In the genomic region with DNA sequence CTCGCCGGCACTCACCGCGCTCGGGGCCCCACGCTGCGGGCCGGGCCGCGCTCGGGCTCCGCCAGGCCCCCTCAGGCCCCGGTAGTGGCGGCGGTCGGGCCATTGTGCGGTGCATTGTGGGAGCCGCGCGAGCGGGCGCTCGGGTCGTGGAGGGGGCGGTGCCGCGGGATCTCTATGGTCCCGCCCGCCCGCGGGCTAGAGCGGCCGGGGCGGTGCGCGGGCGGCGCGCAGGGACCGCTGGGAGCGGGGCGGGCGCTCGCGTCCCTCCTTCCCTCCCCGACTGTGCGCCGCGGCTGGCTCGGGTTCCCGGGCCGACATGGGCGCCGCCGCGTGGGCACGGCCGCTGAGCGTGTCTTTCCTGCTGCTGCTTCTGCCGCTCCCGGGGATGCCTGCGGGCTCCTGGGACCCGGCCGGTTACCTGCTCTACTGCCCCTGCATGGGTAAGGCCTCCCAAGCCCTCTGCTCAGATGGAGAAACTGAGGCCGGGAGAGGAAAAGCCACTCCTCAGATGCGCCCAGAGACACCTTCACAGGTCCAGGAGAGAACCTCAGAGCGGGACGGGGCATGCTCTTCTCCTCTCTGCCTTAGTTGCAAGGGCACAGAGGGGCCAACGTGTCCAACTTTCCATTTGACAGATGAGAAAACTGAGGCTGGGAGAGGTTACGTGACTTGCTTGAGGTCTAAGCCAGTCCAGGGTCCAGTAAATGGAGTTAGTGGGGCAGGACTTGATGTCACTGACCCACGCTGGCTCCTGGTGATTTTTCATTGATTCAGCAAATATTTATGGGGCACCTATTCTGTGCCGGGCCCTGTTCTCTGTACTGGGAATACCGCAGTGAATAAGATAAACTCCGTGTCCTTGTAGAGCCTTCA, we compare ENCODE assay signal across 1 cellular context.
TF ChIP-seq lines count a peak whose summit lies in the region.

A gene with protein sequence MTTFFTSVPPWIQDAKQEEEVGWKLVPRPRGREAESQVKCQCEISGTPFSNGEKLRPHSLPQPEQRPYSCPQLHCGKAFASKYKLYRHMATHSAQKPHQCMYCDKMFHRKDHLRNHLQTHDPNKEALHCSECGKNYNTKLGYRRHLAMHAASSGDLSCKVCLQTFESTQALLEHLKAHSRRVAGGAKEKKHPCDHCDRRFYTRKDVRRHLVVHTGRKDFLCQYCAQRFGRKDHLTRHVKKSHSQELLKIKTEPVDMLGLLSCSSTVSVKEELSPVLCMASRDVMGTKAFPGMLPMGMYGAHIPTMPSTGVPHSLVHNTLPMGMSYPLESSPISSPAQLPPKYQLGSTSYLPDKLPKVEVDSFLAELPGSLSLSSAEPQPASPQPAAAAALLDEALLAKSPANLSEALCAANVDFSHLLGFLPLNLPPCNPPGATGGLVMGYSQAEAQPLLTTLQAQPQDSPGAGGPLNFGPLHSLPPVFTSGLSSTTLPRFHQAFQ (minus strand): TSS at position 118 of the 873 bp plus-strand sequence. CDS start 5,565 bp downstream, outside the sequence.
A gene (plus strand): TSS at position 255 of the 873 bp plus-strand sequence. CDS start 62 bp downstream, at position 317.

TF ChIP-seq in GM23338, 12 proteins besides CTCF, POLR2A, EP300 and RAD21 (continued from another document):
- TF ChIP-seq, protein P1, sequence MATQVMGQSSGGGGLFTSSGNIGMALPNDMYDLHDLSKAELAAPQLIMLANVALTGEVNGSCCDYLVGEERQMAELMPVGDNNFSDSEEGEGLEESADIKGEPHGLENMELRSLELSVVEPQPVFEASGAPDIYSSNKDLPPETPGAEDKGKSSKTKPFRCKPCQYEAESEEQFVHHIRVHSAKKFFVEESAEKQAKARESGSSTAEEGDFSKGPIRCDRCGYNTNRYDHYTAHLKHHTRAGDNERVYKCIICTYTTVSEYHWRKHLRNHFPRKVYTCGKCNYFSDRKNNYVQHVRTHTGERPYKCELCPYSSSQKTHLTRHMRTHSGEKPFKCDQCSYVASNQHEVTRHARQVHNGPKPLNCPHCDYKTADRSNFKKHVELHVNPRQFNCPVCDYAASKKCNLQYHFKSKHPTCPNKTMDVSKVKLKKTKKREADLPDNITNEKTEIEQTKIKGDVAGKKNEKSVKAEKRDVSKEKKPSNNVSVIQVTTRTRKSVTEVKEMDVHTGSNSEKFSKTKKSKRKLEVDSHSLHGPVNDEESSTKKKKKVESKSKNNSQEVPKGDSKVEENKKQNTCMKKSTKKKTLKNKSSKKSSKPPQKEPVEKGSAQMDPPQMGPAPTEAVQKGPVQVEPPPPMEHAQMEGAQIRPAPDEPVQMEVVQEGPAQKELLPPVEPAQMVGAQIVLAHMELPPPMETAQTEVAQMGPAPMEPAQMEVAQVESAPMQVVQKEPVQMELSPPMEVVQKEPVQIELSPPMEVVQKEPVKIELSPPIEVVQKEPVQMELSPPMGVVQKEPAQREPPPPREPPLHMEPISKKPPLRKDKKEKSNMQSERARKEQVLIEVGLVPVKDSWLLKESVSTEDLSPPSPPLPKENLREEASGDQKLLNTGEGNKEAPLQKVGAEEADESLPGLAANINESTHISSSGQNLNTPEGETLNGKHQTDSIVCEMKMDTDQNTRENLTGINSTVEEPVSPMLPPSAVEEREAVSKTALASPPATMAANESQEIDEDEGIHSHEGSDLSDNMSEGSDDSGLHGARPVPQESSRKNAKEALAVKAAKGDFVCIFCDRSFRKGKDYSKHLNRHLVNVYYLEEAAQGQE (IDR thresholded peaks at IDR 0.05; ENCODE audit: unreplicated experiment): peak; percentile 28
- TF ChIP-seq, protein P2, sequence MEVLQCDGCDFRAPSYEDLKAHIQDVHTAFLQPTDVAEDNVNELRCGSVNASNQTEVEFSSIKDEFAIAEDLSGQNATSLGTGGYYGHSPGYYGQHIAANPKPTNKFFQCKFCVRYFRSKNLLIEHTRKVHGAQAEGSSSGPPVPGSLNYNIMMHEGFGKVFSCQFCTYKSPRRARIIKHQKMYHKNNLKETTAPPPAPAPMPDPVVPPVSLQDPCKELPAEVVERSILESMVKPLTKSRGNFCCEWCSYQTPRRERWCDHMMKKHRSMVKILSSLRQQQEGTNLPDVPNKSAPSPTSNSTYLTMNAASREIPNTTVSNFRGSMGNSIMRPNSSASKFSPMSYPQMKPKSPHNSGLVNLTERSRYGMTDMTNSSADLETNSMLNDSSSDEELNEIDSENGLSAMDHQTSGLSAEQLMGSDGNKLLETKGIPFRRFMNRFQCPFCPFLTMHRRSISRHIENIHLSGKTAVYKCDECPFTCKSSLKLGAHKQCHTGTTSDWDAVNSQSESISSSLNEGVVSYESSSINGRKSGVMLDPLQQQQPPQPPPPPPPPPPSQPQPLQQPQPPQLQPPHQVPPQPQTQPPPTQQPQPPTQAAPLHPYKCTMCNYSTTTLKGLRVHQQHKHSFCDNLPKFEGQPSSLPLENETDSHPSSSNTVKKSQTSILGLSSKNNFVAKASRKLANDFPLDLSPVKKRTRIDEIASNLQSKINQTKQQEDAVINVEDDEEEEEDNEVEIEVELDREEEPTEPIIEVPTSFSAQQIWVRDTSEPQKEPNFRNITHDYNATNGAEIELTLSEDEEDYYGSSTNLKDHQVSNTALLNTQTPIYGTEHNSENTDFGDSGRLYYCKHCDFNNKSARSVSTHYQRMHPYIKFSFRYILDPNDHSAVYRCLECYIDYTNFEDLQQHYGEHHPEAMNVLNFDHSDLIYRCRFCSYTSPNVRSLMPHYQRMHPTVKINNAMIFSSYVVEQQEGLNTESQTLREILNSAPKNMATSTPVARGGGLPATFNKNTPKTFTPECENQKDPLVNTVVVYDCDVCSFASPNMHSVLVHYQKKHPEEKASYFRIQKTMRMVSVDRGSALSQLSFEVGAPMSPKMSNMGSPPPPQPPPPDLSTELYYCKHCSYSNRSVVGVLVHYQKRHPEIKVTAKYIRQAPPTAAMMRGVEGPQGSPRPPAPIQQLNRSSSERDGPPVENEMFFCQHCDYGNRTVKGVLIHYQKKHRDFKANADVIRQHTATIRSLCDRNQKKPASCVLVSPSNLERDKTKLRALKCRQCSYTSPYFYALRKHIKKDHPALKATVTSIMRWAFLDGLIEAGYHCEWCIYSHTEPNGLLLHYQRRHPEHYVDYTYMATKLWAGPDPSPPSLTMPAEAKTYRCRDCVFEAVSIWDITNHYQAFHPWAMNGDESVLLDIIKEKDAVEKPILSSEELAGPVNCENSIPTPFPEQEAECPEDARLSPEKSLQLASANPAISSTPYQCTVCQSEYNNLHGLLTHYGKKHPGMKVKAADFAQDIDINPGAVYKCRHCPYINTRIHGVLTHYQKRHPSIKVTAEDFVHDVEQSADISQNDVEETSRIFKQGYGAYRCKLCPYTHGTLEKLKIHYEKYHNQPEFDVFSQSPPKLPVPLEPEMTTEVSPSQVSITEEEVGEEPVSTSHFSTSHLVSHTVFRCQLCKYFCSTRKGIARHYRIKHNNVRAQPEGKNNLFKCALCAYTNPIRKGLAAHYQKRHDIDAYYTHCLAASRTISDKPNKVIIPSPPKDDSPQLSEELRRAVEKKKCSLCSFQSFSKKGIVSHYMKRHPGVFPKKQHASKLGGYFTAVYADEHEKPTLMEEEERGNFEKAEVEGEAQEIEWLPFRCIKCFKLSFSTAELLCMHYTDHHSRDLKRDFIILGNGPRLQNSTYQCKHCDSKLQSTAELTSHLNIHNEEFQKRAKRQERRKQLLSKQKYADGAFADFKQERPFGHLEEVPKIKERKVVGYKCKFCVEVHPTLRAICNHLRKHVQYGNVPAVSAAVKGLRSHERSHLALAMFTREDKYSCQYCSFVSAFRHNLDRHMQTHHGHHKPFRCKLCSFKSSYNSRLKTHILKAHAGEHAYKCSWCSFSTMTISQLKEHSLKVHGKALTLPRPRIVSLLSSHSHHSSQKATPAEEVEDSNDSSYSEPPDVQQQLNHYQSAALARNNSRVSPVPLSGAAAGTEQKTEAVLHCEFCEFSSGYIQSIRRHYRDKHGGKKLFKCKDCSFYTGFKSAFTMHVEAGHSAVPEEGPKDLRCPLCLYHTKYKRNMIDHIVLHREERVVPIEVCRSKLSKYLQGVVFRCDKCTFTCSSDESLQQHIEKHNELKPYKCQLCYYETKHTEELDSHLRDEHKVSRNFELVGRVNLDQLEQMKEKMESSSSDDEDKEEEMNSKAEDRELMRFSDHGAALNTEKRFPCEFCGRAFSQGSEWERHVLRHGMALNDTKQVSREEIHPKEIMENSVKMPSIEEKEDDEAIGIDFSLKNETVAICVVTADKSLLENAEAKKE (CRISPR knock-in tag; IDR thresholded peaks at IDR 0.05): no peak
- TF ChIP-seq JUNB (IDR thresholded peaks at IDR 0.05; ENCODE audit: unreplicated experiment): no peak
TF ChIP-seq in GM23338: peak in this region for 3.
